Comparison of ENCODE assay signal across 16 cellular contexts in the genomic region with DNA sequence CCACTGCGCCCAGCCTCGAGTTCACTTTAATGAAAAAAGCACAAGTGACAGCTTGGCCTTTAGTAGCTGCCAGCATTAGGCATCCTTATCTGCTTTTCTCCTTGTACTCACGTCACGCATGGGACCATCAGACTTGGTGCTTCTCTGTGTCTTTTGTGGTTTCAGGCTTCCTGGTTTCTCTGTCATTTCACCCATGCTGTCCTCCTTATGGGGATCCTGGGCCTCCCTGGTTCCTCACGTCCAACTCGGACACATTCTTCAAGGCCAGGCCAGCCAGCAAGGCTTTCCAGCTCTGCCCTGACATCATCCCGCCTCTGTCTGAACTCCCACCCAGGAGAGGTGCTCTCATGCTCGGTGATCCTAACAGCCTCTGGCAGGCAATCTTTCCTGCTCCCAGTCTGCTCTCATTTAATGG.
DNase-seq lines count a peak whose midpoint lies in the region; TF ChIP-seq lines count a peak whose summit lies in the region.
"Had no signal": no experiment of that assay in that cellular context is flagged by ENCODE, and none has a peak within 500 bp of the region (broad histone marks: within the 10 kb centered on the region; RNA-seq: fewer than 3 reads in every experiment).

No MANE protein-coding gene starts in this region.

- TF ChIP-seq POLR2A in testis (IDR thresholded peaks at IDR 0.05) (no peak), prostate gland (IDR thresholded peaks at IDR 0.05) (no peak)

- H3K36me3 ChIP-seq in testis (ENCODE audit: low read depth, missing control alignments) (no peaks in the 10 kb centered on the region), prostate gland (no peaks in the 10 kb centered on the region)
- H3K36me3 ChIP-seq: tibial nerve had no signal

- 43 to 51% methylated on average over 8 of the region's 8 CpGs for WGBS in testis, 2 donors
- WGBS in prostate gland: 71% methylated on average over 8 of the region's 8 CpGs

- DNase-seq in NCI-H82 (lab: John Stamatoyannopoulos, UW) (peak; percentile 38), NCI-H82 treated with DMSO at 0.1 percent for 48 hours (lab: John Stamatoyannopoulos, UW; ENCODE audit: unreplicated experiment) (no peak), SKM-1 (lab: John Stamatoyannopoulos, UW; ENCODE audit: unreplicated experiment) (peak; percentile 54), glomerular visceral epithelial cell (ENCODE audit: extremely low spot score) (peak; percentile 78), testis (peak; percentile 56), H4 (ENCODE audit: low spot score) (no peak), prostate gland (ENCODE audit: low spot score) (no peak), SIG-M5 (lab: John Stamatoyannopoulos, UW) (no peak)
- DNase-seq: 8988T; activated CD8-positive, alpha-beta T cell treated with anti-CD3 and anti-CD28 coated beads for 36 hours; activated gamma-delta T cell; Caco-2; NCI-H146; NCI-H774; T-helper 1 cell had no signal

- H3K27me3 ChIP-seq in testis (no peaks in the 10 kb centered on the region), prostate gland (replicated peaks; ENCODE audit: insufficient read depth) (no peaks in the 10 kb centered on the region)
- H3K27me3 ChIP-seq: tibial nerve had no signal

- no peak overlapping the region for H3K4me3 ChIP-seq in testis
- no peak overlapping the region for H3K4me3 ChIP-seq in prostate gland
- H3K4me3 ChIP-seq: tibial nerve had no signal

- peak overlapping the region in 1 of 2 donors; percentile 12 for H3K27ac ChIP-seq in testis
- no peak overlapping the region for H3K27ac ChIP-seq in prostate gland

- H3K4me1 ChIP-seq in testis: peaks cover 6% of the 10 kb centered on the region
- no peaks in the 10 kb centered on the region for H3K4me1 ChIP-seq in prostate gland (replicated peaks)
- H3K4me1 ChIP-seq: Caco-2, tibial nerve had no signal

- intact Hi-C loops in testis (cut with DNase I; ENCODE audit: low total_unique reads): no loop called here
- intact Hi-C loops in prostate gland (cut with DNase I): no loop called here

- H3K9me3 ChIP-seq in testis (no peaks in the 10 kb centered on the region), prostate gland (no peaks in the 10 kb centered on the region)
- H3K9me3 ChIP-seq: Caco-2, tibial nerve had no signal

- TF ChIP-seq CTCF in testis (IDR thresholded peaks at IDR 0.05) (no peak), prostate gland (IDR thresholded peaks at IDR 0.05) (no peak)

Comparison
In these comparisons a context has a peak if more than half of its experiments do, and no peak if none do; other contexts are left out.
1. DNase-seq: peak in NCI-H82 (single experiment), SKM-1 (single experiment), glomerular visceral epithelial cell (single experiment) and testis (single experiment); none in NCI-H82 treated with DMSO at 0.1 percent for 48 hours (single experiment), H4 (single experiment), prostate gland (single experiment) and SIG-M5 (single experiment).